8 cellular contexts compared by ENCODE assay signal in genomic region chr1:33055210-33055991, GRCh38. TPM values are rescaled to one million over a fixed set of nuclear protein-coding genes. Genes with fewer than 3 reads are reported as not detected.
DNase-seq lines count a peak whose midpoint lies in the region; ATAC-seq, FAIRE-seq and TF ChIP-seq lines count a peak whose summit lies in the region.

No MANE protein-coding gene starts in this region.

- H3K4me1 ChIP-seq in endothelial cell of umbilical vein (ENCODE audit: control insufficient read depth, extremely low read depth, insufficient read depth, low read length) (peaks cover 2% of the 10 kb centered on the region), subcutaneous abdominal adipose tissue (ENCODE audit: control insufficient read depth in 5 of 5, insufficient read depth in 5 of 5, low read length in 5 of 5) (peaks cover 1 to 14% (median 11%) of the 10 kb centered on the region in 5 donors)

- H3K9me1 ChIP-seq in endothelial cell of umbilical vein (replicated peaks; ENCODE audit: control insufficient read depth, extremely low read depth, insufficient read depth, low read length), result no peaks in the 10 kb centered on the region

- H2AFZ ChIP-seq in endothelial cell of umbilical vein (ENCODE audit: low read depth, low read length), result no peak overlapping the region

- TF ChIP-seq POLR2A in GM12892 (IDR thresholded peaks at IDR 0.05; ENCODE audit: low read depth, low read length) (no peak), endothelial cell of umbilical vein (IDR thresholded peaks at IDR 0.05; ENCODE audit: low read depth, low read length) (no peak)

- peak; percentile 48 for FAIRE-seq in GM12892 (lab: Jason Lieb, UNC)
- peak; percentile 89 for FAIRE-seq in endothelial cell of umbilical vein (lab: Jason Lieb, UNC)

- no peak overlapping the region for H3K4me3 ChIP-seq in endothelial cell of umbilical vein (replicated peaks in 1 of 3; ENCODE audit: insufficient read depth in 1 of 3, low read depth in 1 of 3, low read length in 3 of 3)
- no peak overlapping the region for H3K4me3 ChIP-seq in subcutaneous abdominal adipose tissue (ENCODE audit: low read depth in 1 of 5, low read length in 5 of 5)

- no peaks in the 10 kb centered on the region for H3K27me3 ChIP-seq in endothelial cell of umbilical vein (ENCODE audit: control insufficient read depth in 2 of 2, insufficient read depth in 2 of 2, low read length in 2 of 2)
- no peaks in the 10 kb centered on the region for H3K27me3 ChIP-seq in subcutaneous abdominal adipose tissue (ENCODE audit: control insufficient read depth in 5 of 5, insufficient read depth in 4 of 5, low read length in 5 of 5)

- DNase-seq in AG08396 (ENCODE audit: low spot score) (peak; percentile 81), GM12892 (ENCODE audit: insufficient read length) (peak; percentile 42), NCI-H2196 treated with DMSO at 0.1 percent for 48 hours (lab: John Stamatoyannopoulos, UW; ENCODE audit: unreplicated experiment) (peak; percentile 80), endothelial cell of umbilical vein (ENCODE audit: low read depth, low spot score) (peak; percentile 86), lung microvascular endothelial cell (ENCODE audit: low read depth in 2 of 2) (peak; percentile 91 to 92)
- DNase-seq in activated CD4-positive, CD25-positive, alpha-beta regulatory T cell treated with anti-CD3 and anti-CD28 coated beads, Interleukin-2, amount 50 U/mL, for 72 hours, result peak; percentile 32

- H3K36me3 ChIP-seq in endothelial cell of umbilical vein (ENCODE audit: control insufficient read depth in 2 of 2, extremely low read depth in 1 of 2, insufficient read depth in 2 of 2, low read length in 2 of 2) (no peaks in the 10 kb centered on the region), subcutaneous abdominal adipose tissue (ENCODE audit: control insufficient read depth in 5 of 5, insufficient read depth in 5 of 5, low read length in 5 of 5) (no peaks in the 10 kb centered on the region)

- peak; percentile 65 to 78 for TF ChIP-seq CTCF in endothelial cell of umbilical vein (IDR thresholded peaks at IDR 0.05; ENCODE audit: extremely low read depth in 1 of 2, insufficient read depth in 1 of 2, low read depth in 1 of 2, low read length in 2 of 2)

- H4K20me1 ChIP-seq in endothelial cell of umbilical vein (replicated peaks; ENCODE audit: control insufficient read depth, extremely low read depth, insufficient read depth, low read length), result no peaks in the 10 kb centered on the region

- dilution Hi-C loops in endothelial cell of umbilical vein (cut with MboI; ENCODE audit: extremely low pct_ligation_motif_present, low sequenced_read_pairs), result no loop called here

- BruUV-seq in endothelial cell of umbilical vein (replicated peaks; lab: Mats Ljungman, UMichigan), result no TSS peak

- H3K27ac ChIP-seq in endothelial cell of umbilical vein (ENCODE audit: insufficient read depth, low read depth, low read length) (no peak overlapping the region), subcutaneous abdominal adipose tissue (ENCODE audit: low read depth, low read length) (peak overlapping the region; percentile 42)

- no peaks in the 10 kb centered on the region for H3K79me2 ChIP-seq in endothelial cell of umbilical vein (ENCODE audit: control insufficient read depth, insufficient read depth, low read length)

- CTCF ChIA-PET in endothelial cell of umbilical vein (lab: Charles Lee), result interaction anchor here (1.0 to 4.6 kb wide), 12 partner anchors 20 to 179 kb away, joined by 3 to 72 read pairs (median 4); no protein-coding TSS in a partner anchor

- intact Hi-C loops in endothelial cell of umbilical vein (cut with micrococcal nuclease), result loop anchor here (1.0 to 2.0 kb wide), 5 partner anchors 48 to 179 kb away; partner anchors contain the start of gene RNF19B

- no peak overlapping the region for H3K9ac ChIP-seq in endothelial cell of umbilical vein (replicated peaks; ENCODE audit: extremely low read depth, insufficient read depth, low read length)
- no peak overlapping the region for H3K9ac ChIP-seq in subcutaneous abdominal adipose tissue (ENCODE audit: low read length in 5 of 5)

- POLR2A ChIA-PET in endothelial cell of umbilical vein (lab: Charles Lee), result no interaction called here

- H3K9me3 ChIP-seq in endothelial cell of umbilical vein (replicated peaks; ENCODE audit: control insufficient read depth, insufficient read depth, low read length), result no peaks in the 10 kb centered on the region
- H3K9me3 ChIP-seq in subcutaneous abdominal adipose tissue (ENCODE audit: control insufficient read depth in 5 of 5, low read length in 5 of 5), result no peaks in the 10 kb centered on the region

- no peak overlapping the region for H3K4me2 ChIP-seq in endothelial cell of umbilical vein (ENCODE audit: insufficient read depth, low read length)

- no peak for ATAC-seq in GM19452 (IDR thresholded peaks at IDR 0.05; ENCODE audit: unreplicated experiment)

TF ChIP-seq in endothelial cell of umbilical vein, 7 proteins besides CTCF, POLR2A, EP300 and RAD21:
- TF ChIP-seq GATA2 (IDR thresholded peaks at IDR 0.05; ENCODE audit: insufficient read depth, insufficient read length, low read depth, low read length), result no peak
- no peak for TF ChIP-seq POLR2AphosphoS5 (IDR thresholded peaks at IDR 0.05; ENCODE audit: insufficient read depth, low read depth, low read length)
- TF ChIP-seq JUN (IDR thresholded peaks at IDR 0.05; ENCODE audit: borderline replicate concordance, insufficient read depth, insufficient read length, low read depth), result no peak
- no peak for TF ChIP-seq FOS (IDR thresholded peaks at IDR 0.05; ENCODE audit: borderline replicate concordance, insufficient read depth, low read length)
- no peak for TF ChIP-seq EZH2 (IDR thresholded peaks at IDR 0.05; ENCODE audit: borderline replicate concordance, low read depth, low read length, severe bottlenecking)
- no peak for TF ChIP-seq MYC (IDR thresholded peaks at IDR 0.05; ENCODE audit: low read depth, low read length)
- TF ChIP-seq MAX (IDR thresholded peaks at IDR 0.05; ENCODE audit: insufficient read depth, insufficient read length), result no peak

RNA-seq across cellular contexts. Expression of gene AK2, which starts 18.7 kb away (rescaled TPM):
- polyA plus RNA-seq in GM12892 (2012; ENCODE audit: missing spikeins), result 223 TPM
- total RNA-seq in endothelial cell of umbilical vein (131 and 134 TPM in 2 replicates), lung microvascular endothelial cell (46.2 and 54.6 TPM in 2 replicates)
- polyA plus RNA-seq in endothelial cell of umbilical vein, result 71.4 and 107 TPM in 2 replicates
- 180 and 198 TPM in 2 replicates for polyA plus RNA-seq in endothelial cell of umbilical vein (2011; cell fraction: cytosol; rRNA removed)
- 129 and 207 TPM in 2 replicates for polyA plus RNA-seq in endothelial cell of umbilical vein (2011; cell fraction: nucleus; rRNA removed)
- polyA plus RNA-seq in endothelial cell of umbilical vein (2012), result 115 and 131 TPM in 2 replicates
- 48.3 and 61.9 TPM in 2 replicates for polyA minus RNA-seq in endothelial cell of umbilical vein
- polyA minus RNA-seq in endothelial cell of umbilical vein (2011; cell fraction: cytosol; rRNA and poly(A)+ RNA removed), result 106 TPM
- 50.1 and 83.7 TPM in 2 replicates for polyA minus RNA-seq in endothelial cell of umbilical vein (2011; cell fraction: nucleus; rRNA and poly(A)+ RNA removed)

RNA-seq across cellular contexts. Expression of gene AZIN2, which starts 25.6 kb away (rescaled TPM):
- polyA plus RNA-seq in GM12892 (2012; ENCODE audit: missing spikeins), result 0.42 TPM
- total RNA-seq in endothelial cell of umbilical vein (0.76 and 0.91 TPM in 2 replicates), lung microvascular endothelial cell (0.60 and 0.65 TPM in 2 replicates)
- polyA plus RNA-seq in endothelial cell of umbilical vein, result 1.3 and 1.4 TPM in 2 replicates
- 0.46 and 0.93 TPM in 2 replicates for polyA plus RNA-seq in endothelial cell of umbilical vein (2011; cell fraction: cytosol; rRNA removed)
- 2.9 and 3.1 TPM in 2 replicates for polyA plus RNA-seq in endothelial cell of umbilical vein (2011; cell fraction: nucleus; rRNA removed)
- polyA plus RNA-seq in endothelial cell of umbilical vein (2012), result 1.8 and 2.2 TPM in 2 replicates
- 4.3 and 6.6 TPM in 2 replicates for polyA minus RNA-seq in endothelial cell of umbilical vein
- polyA minus RNA-seq in endothelial cell of umbilical vein (2011; cell fraction: cytosol; rRNA and poly(A)+ RNA removed), result not detected
- polyA minus RNA-seq in endothelial cell of umbilical vein (2011; cell fraction: nucleus; rRNA and poly(A)+ RNA removed), result 1.2 and 1.5 TPM in 2 replicates

Comparison
In these comparisons a context has a peak if more than half of its experiments do, and no peak if none do; other contexts are left out.
1. DNase-seq: peak in every context shown above with its lines; median percentile 92 in lung microvascular endothelial cell; 86 in endothelial cell of umbilical vein; 81 in AG08396; 80 in NCI-H2196 treated with DMSO at 0.1 percent for 48 hours; 42 in GM12892; 32 in activated CD4-positive, CD25-positive, alpha-beta regulatory T cell treated with anti-CD3 and anti-CD28 coated beads, Interleukin-2, amount 50 U/mL, for 72 hours.